Comparison of ENCODE assay signal across 20 cellular contexts in the genomic region with DNA sequence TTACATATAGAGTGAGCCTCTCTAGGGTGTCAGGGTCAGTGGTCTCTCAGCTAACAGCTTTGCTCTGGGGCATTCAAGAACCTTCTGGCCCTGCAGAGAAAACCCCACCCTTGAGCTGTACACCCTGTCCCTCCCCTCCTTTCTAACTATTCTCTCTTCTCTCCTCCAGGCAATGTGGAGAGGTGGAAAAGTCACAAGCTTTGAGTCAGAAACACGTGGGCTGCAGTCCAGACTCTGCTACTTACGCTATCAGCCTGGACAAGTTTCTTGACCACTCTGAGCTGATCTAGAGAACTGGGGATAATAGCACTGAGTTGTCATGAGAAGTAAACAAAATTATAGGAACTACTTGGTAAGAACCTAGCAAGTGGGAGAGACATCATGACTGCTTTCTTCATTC. TPM values are rescaled to one million over a fixed set of nuclear protein-coding genes. Genes with fewer than 3 reads are reported as not detected.
DNase-seq lines count a peak whose midpoint lies in the region; ATAC-seq and TF ChIP-seq lines count a peak whose summit lies in the region.
"Had no signal": no experiment of that assay in that cellular context is flagged by ENCODE, and none has a peak within 500 bp of the region (broad histone marks: within the 10 kb centered on the region; RNA-seq: fewer than 3 reads in every experiment).

No MANE protein-coding gene starts in this region.

- intact Hi-C loops in testis (cut with DNase I; ENCODE audit: low total_unique reads), result no loop called here

- peaks cover 6% of the 10 kb centered on the region; the same call in 1 of the 2 replicates for H3K4me1 Mint-ChIP-seq in HFFc6 (ENCODE audit: low read depth)

- no peaks in the 10 kb centered on the region for H3K36me3 Mint-ChIP-seq in HFFc6 (ENCODE audit: low read depth)
- H3K36me3 Mint-ChIP-seq: activated naive CD4-positive, alpha-beta T cell treated with anti-CD3 and anti-CD28 coated beads, Interleukin-2, amount 50 U/mL, for 72 hours; natural killer cell had no signal

- TF ChIP-seq CTCF in HFFc6 (IDR thresholded peaks at IDR 0.05) (no peak), fibroblast of mammary gland (conservative IDR thresholded peaks at IDR 0.05; ENCODE audit: control insufficient read depth, insufficient read depth, low read depth, low read length) (no peak), testis (IDR thresholded peaks at IDR 0.05) (no peak), Peyer's patch (IDR thresholded peaks at IDR 0.05) (no peak)

- no peaks in the 10 kb centered on the region for H3K27me3 ChIP-seq in testis
- H3K27me3 ChIP-seq in Peyer's patch, result no peaks in the 10 kb centered on the region

- TF ChIP-seq POLR2A in testis (IDR thresholded peaks at IDR 0.05) (no peak), Peyer's patch (IDR thresholded peaks at IDR 0.05) (no peak)

- no peak overlapping the region for H3K27ac Mint-ChIP-seq in HFFc6
- H3K27ac Mint-ChIP-seq: natural killer cell had no signal

- H3K4me3 ChIP-seq in fibroblast of mammary gland (ENCODE audit: control insufficient read depth, low read depth, low read length) (no peak overlapping the region), testis (no peak overlapping the region), Peyer's patch (no peak overlapping the region)
- H3K4me3 ChIP-seq: gastrocnemius medialis, pancreas, sigmoid colon, thoracic aorta had no signal

- ATAC-seq in GM21515 (IDR thresholded peaks at IDR 0.05; ENCODE audit: unreplicated experiment), result no peak
- ATAC-seq: activated naive CD4-positive, alpha-beta T cell treated with anti-CD3 and anti-CD28 coated beads, Interleukin-2, amount 50 U/mL, for 72 hours; gastrocnemius medialis; natural killer cell; pancreas had no signal

- DNase-seq in HFFc6 (peak; percentile 18), amniotic epithelial cell (ENCODE audit: low read depth) (peak; percentile 68), fibroblast of mammary gland (ENCODE audit: low read depth) (peak; percentile 60), testis (peak; percentile 51), Peyer's patch (no peak)
- DNase-seq in activated CD4-positive, alpha-beta T cell treated with anti-CD3 and anti-CD28 coated beads, Interleukin-2, amount 50 U/mL, for 4 hours, result no peak
- DNase-seq: activated T-cell treated with anti-CD3 and anti-CD28 coated beads, Interleukin-2, amount 50 U/mL, for 48 hours; cortex of kidney; gastrocnemius medialis; kidney glomerular epithelial cell; natural killer cell; NCI-H2107; NCI-H526; pancreas; sigmoid colon; SW 1271 had no signal

- H3K9me3 Mint-ChIP-seq in HFFc6, result no peaks in the 10 kb centered on the region
- H3K9me3 Mint-ChIP-seq: natural killer cell had no signal

- H3K4me1 ChIP-seq in testis, result no peaks in the 10 kb centered on the region
- no peaks in the 10 kb centered on the region for H3K4me1 ChIP-seq in Peyer's patch
- H3K4me1 ChIP-seq: gastrocnemius medialis, pancreas, sigmoid colon had no signal

- no peaks in the 10 kb centered on the region for H3K36me3 ChIP-seq in testis (ENCODE audit: low read depth, missing control alignments)
- no peaks in the 10 kb centered on the region for H3K36me3 ChIP-seq in Peyer's patch
- H3K36me3 ChIP-seq: gastrocnemius medialis, pancreas, sigmoid colon, thoracic aorta had no signal

- H3K27ac ChIP-seq in testis (no peak overlapping the region), Peyer's patch (no peak overlapping the region)
- H3K27ac ChIP-seq: gastrocnemius medialis, pancreas, sigmoid colon, thoracic aorta had no signal

- H3K9me3 ChIP-seq in testis (no peaks in the 10 kb centered on the region), Peyer's patch (no peaks in the 10 kb centered on the region)
- H3K9me3 ChIP-seq: gastrocnemius medialis, pancreas, sigmoid colon, thoracic aorta had no signal

- 25 to 40% methylated on average over 2 of the region's 2 CpGs for WGBS in testis, 2 donors

- peaks cover 31% of the 10 kb centered on the region for H3K27me3 Mint-ChIP-seq in HFFc6 (ENCODE audit: insufficient read depth)

- no peak overlapping the region for H3K4me3 Mint-ChIP-seq in HFFc6
- H3K4me3 Mint-ChIP-seq: natural killer cell had no signal

RNA-seq across cellular contexts. Expression of a gene that starts 10.7 kb away (rescaled TPM):
- not detected for total RNA-seq in HFFc6 (2021; fragmentation: NEBNext Ultra II Directional; extraction: Animal tissue kit (Norgen Biotek cat#: 25700))
- total RNA-seq in testis (10 to 100 TPM; 30.2 to 41.1 TPM), Peyer's patch (10 to 100 TPM in 3 of 4 donors, 1 to 10 TPM in 1; 9.9 to 66.0 (median 51.1) TPM)
- 57.7 TPM for polyA plus RNA-seq in testis (ENCODE audit: insufficient read depth, low read depth, low replicate concordance)

RNA-seq across cellular contexts. Expression of a gene that starts 23.8 kb away (rescaled TPM):
- total RNA-seq in HFFc6 (2021; fragmentation: NEBNext Ultra II Directional; extraction: Animal tissue kit (Norgen Biotek cat#: 25700)), result not detected
- total RNA-seq in testis, result under 1 TPM; 0.43 to 0.47 TPM
- not detected for polyA plus RNA-seq in testis (ENCODE audit: insufficient read depth, low read depth, low replicate concordance)
- total RNA-seq in Peyer's patch, result not detected
- total RNA-seq: gastrocnemius medialis, mesenteric fat pad, sigmoid colon had no signal
- polyA plus RNA-seq: pancreas had no signal

Comparison
In these comparisons a context has a peak if more than half of its experiments do, and no peak if none do; other contexts are left out.
1. DNase-seq: peak in HFFc6 (single experiment), amniotic epithelial cell (single experiment), fibroblast of mammary gland (single experiment) and testis (single experiment); none in activated CD4-positive, alpha-beta T cell treated with anti-CD3 and anti-CD28 coated beads, Interleukin-2, amount 50 U/mL, for 4 hours (0 of 2) and Peyer's patch (0 of 3).
2. RNA of a gene that starts 10.7 kb away (total RNA-seq): 9.9 to 66.0 TPM in Peyer's patch and 30.2 to 41.1 TPM in testis; not detected in HFFc6; every median in the first group is over 10 times any median in the second.